In genomic region chr9:125475385-125475784, GRCh38 we compare ENCODE assay signal across 18 cellular contexts.
"Had no signal": no experiment of that assay in that cellular context is flagged by ENCODE, and none has a peak within 500 bp of the region (broad histone marks: within the 10 kb centered on the region; RNA-seq: fewer than 3 reads in every experiment).

No MANE protein-coding gene starts in this region.

- H3K36me3 ChIP-seq: gastrocnemius medialis, pancreas had no signal

- DNase-seq: activated CD4-positive, alpha-beta T cell treated with anti-CD3 and anti-CD28 coated beads, Interleukin-2, amount 10 ng/mL, durations not matched to agents 7 days and 5 days; activated CD8-positive, alpha-beta memory T cell treated with anti-CD3 and anti-CD28 coated beads, Interleukin-2, amount 50 U/mL, for 4 hours; activated CD8-positive, alpha-beta T cell treated with anti-CD3 and anti-CD28 coated beads, Interleukin-2, amount 10 ng/mL, durations not matched to agents 7 days and 5 days; activated effector memory CD4-positive, alpha-beta T cell treated with Interleukin-2 at 50 U/mL for 16 hours; activated naive CD4-positive, alpha-beta T cell treated with anti-CD3 and anti-CD28 coated beads, Interleukin-2, amount 50 U/mL, for 16 hours; activated T-cell treated with anti-CD3 and anti-CD28 coated beads, Interleukin-2, amount 50 U/mL, for 4 hours; aorta; brain microvascular endothelial cell; cortex of kidney; gastrocnemius medialis; mesendoderm; naive thymus-derived CD8-positive, alpha-beta T cell; pancreas; stimulated activated naive CD4-positive, alpha-beta T cell had no signal

- H3K9me3 Mint-ChIP-seq: activated CD4-positive, alpha-beta T cell treated with anti-CD3 and anti-CD28 coated beads, Interleukin-2, amount 10 ng/mL, durations not matched to agents 7 days and 5 days; activated T-cell treated with anti-CD3 and anti-CD28 coated beads, Interleukin-2, amount 50 U/mL, for 4 hours; naive thymus-derived CD8-positive, alpha-beta T cell; T-helper 1 cell treated with Interleukin-12 subunit alpha and Interleukin-12 subunit beta and Interleukin-4 antibody, amounts not matched to agents 30 μg/mL and 1 μg/mL, for 36 hours had no signal

- H3K4me1 ChIP-seq: gastrocnemius medialis, pancreas had no signal

- H3K4me1 Mint-ChIP-seq: activated CD4-positive, alpha-beta T cell treated with anti-CD3 and anti-CD28 coated beads, Interleukin-2, amount 10 ng/mL, durations not matched to agents 7 days and 5 days had no signal

- H3K27me3 ChIP-seq: brain microvascular endothelial cell, gastrocnemius medialis, neutrophil, pancreas, tibial nerve had no signal

- H3K27ac Mint-ChIP-seq: activated CD4-positive, alpha-beta T cell treated with anti-CD3 and anti-CD28 coated beads, Interleukin-2, amount 10 ng/mL, durations not matched to agents 7 days and 5 days; activated CD8-positive, alpha-beta T cell treated with anti-CD3 and anti-CD28 coated beads, Interleukin-2, amount 10 ng/mL, durations not matched to agents 7 days and 5 days; naive thymus-derived CD8-positive, alpha-beta T cell; T-helper 1 cell treated with Interleukin-12 subunit alpha and Interleukin-12 subunit beta and Interleukin-4 antibody, amounts not matched to agents 30 μg/mL and 1 μg/mL, for 36 hours had no signal

- H3K27me3 Mint-ChIP-seq: activated CD4-positive, alpha-beta T cell treated with anti-CD3 and anti-CD28 coated beads, Interleukin-2, amount 10 ng/mL, durations not matched to agents 7 days and 5 days; naive thymus-derived CD8-positive, alpha-beta T cell had no signal

- H3K4me3 Mint-ChIP-seq: activated CD4-positive, alpha-beta T cell treated with anti-CD3 and anti-CD28 coated beads, Interleukin-2, amount 10 ng/mL, durations not matched to agents 7 days and 5 days; activated CD8-positive, alpha-beta T cell treated with anti-CD3 and anti-CD28 coated beads, Interleukin-2, amount 10 ng/mL, durations not matched to agents 7 days and 5 days; activated T-cell treated with anti-CD3 and anti-CD28 coated beads, Interleukin-2, amount 50 U/mL, for 4 hours; naive thymus-derived CD8-positive, alpha-beta T cell; T-helper 1 cell treated with Interleukin-12 subunit alpha and Interleukin-12 subunit beta and Interleukin-4 antibody, amounts not matched to agents 30 μg/mL and 1 μg/mL, for 36 hours had no signal

- H3K9me3 ChIP-seq: gastrocnemius medialis, neutrophil, pancreas, tibial nerve had no signal

- H3K4me3 ChIP-seq: gastrocnemius medialis, pancreas, tibial nerve had no signal

- ATAC-seq: activated CD8-positive, alpha-beta T cell treated with anti-CD3 and anti-CD28 coated beads, Interleukin-2, amount 10 ng/mL, durations not matched to agents 7 days and 5 days; activated T-cell treated with anti-CD3 and anti-CD28 coated beads, Interleukin-2, amount 50 U/mL, for 4 hours; esophagus mucosa; gastrocnemius medialis; naive thymus-derived CD8-positive, alpha-beta T cell; pancreas had no signal

- H3K27ac ChIP-seq: brain microvascular endothelial cell, gastrocnemius medialis, neutrophil, pancreas, tibial nerve had no signal
